In the genomic region with DNA sequence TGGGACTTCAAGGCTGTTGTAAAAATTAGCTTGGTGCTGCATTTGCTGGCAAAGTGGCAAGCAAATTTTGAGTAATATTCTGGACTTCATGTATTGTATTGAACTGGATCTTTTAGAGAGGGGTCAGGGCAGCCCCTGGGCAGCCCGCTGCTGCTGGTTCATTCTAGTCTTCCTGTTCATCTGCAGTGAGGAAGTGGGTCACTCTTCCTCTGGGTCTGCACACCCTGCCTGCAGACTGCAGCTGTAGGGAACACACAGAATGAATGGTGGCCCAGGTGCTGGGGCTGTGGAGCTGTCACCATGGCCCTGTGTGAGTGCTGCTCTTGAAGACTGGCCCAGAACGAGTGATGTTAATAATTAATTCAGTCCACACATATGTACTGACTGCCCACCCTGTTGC, we compare ENCODE assay signal across 1 cellular context.
TF ChIP-seq lines count a peak whose summit lies in the region.

No MANE protein-coding gene starts in this region.

TF ChIP-seq in HepG2, 621 proteins besides CTCF, POLR2A, EP300 and RAD21 (continued from another document):
- TF ChIP-seq, protein P1, sequence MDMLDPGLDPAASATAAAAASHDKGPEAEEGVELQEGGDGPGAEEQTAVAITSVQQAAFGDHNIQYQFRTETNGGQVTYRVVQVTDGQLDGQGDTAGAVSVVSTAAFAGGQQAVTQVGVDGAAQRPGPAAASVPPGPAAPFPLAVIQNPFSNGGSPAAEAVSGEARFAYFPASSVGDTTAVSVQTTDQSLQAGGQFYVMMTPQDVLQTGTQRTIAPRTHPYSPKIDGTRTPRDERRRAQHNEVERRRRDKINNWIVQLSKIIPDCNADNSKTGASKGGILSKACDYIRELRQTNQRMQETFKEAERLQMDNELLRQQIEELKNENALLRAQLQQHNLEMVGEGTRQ (IDR thresholded peaks at IDR 0.05; ENCODE audit: low read depth, low read length) = no peak
- TF ChIP-seq, protein P1 (CRISPR knock-in tag; IDR thresholded peaks at IDR 0.05; ENCODE audit: borderline replicate concordance) = no peak
- TF ChIP-seq TGIF2 (CRISPR knock-in tag; IDR thresholded peaks at IDR 0.05) = no peak
- no peak for TF ChIP-seq ZNF256 (CRISPR knock-in tag; conservative IDR thresholded peaks at IDR 0.05)
- TF ChIP-seq TCF7 (IDR thresholded peaks at IDR 0.05; ENCODE audit: low read depth) = no peak
- no peak for TF ChIP-seq POGZ (CRISPR knock-in tag; IDR thresholded peaks at IDR 0.05)
- no peak for TF ChIP-seq ZFY (CRISPR knock-in tag; IDR thresholded peaks at IDR 0.05)
- TF ChIP-seq HMG20A (CRISPR knock-in tag; IDR thresholded peaks at IDR 0.05; ENCODE audit: borderline replicate concordance) = no peak
- TF ChIP-seq, protein P2, sequence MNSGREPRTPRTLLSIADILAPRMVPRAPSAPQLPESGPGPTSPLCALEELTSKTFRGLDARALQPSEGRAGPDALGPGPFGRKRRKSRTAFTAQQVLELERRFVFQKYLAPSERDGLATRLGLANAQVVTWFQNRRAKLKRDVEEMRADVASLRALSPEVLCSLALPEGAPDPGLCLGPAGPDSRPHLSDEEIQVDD (CRISPR knock-in tag; IDR thresholded peaks at IDR 0.05; ENCODE audit: borderline replicate concordance) = no peak
- TF ChIP-seq, protein P3, sequence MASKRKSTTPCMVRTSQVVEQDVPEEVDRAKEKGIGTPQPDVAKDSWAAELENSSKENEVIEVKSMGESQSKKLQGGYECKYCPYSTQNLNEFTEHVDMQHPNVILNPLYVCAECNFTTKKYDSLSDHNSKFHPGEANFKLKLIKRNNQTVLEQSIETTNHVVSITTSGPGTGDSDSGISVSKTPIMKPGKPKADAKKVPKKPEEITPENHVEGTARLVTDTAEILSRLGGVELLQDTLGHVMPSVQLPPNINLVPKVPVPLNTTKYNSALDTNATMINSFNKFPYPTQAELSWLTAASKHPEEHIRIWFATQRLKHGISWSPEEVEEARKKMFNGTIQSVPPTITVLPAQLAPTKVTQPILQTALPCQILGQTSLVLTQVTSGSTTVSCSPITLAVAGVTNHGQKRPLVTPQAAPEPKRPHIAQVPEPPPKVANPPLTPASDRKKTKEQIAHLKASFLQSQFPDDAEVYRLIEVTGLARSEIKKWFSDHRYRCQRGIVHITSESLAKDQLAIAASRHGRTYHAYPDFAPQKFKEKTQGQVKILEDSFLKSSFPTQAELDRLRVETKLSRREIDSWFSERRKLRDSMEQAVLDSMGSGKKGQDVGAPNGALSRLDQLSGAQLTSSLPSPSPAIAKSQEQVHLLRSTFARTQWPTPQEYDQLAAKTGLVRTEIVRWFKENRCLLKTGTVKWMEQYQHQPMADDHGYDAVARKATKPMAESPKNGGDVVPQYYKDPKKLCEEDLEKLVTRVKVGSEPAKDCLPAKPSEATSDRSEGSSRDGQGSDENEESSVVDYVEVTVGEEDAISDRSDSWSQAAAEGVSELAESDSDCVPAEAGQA (IDR thresholded peaks at IDR 0.05; ENCODE audit: low read depth) = no peak
- TF ChIP-seq, protein P3 (CRISPR knock-in tag; IDR thresholded peaks at IDR 0.05; ENCODE audit: borderline replicate concordance) = no peak
- no peak for TF ChIP-seq MAFF (IDR thresholded peaks at IDR 0.05; ENCODE audit: low read depth, low read length)
- no peak for TF ChIP-seq ZMYM2 (CRISPR knock-in tag; IDR thresholded peaks at IDR 0.05)
- TF ChIP-seq TEAD3 (CRISPR knock-in tag; optimal IDR thresholded peaks at IDR 0.05; ENCODE audit: borderline replicate concordance) = no peak
- no peak for TF ChIP-seq ATM (IDR thresholded peaks at IDR 0.05; ENCODE audit: borderline replicate concordance)
- TF ChIP-seq ZNF317 (CRISPR knock-in tag; IDR thresholded peaks at IDR 0.05) = no peak
- TF ChIP-seq, protein P4, sequence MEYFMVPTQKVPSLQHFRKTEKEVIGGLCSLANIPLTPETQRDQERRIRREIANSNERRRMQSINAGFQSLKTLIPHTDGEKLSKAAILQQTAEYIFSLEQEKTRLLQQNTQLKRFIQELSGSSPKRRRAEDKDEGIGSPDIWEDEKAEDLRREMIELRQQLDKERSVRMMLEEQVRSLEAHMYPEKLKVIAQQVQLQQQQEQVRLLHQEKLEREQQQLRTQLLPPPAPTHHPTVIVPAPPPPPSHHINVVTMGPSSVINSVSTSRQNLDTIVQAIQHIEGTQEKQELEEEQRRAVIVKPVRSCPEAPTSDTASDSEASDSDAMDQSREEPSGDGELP (IDR thresholded peaks at IDR 0.05; ENCODE audit: borderline replicate concordance, low read depth) = no peak
- no peak for TF ChIP-seq ZSCAN22 (CRISPR knock-in tag; IDR thresholded peaks at IDR 0.05)
- no peak for TF ChIP-seq KDM4B (CRISPR knock-in tag; IDR thresholded peaks at IDR 0.05)
- TF ChIP-seq, protein P5, sequence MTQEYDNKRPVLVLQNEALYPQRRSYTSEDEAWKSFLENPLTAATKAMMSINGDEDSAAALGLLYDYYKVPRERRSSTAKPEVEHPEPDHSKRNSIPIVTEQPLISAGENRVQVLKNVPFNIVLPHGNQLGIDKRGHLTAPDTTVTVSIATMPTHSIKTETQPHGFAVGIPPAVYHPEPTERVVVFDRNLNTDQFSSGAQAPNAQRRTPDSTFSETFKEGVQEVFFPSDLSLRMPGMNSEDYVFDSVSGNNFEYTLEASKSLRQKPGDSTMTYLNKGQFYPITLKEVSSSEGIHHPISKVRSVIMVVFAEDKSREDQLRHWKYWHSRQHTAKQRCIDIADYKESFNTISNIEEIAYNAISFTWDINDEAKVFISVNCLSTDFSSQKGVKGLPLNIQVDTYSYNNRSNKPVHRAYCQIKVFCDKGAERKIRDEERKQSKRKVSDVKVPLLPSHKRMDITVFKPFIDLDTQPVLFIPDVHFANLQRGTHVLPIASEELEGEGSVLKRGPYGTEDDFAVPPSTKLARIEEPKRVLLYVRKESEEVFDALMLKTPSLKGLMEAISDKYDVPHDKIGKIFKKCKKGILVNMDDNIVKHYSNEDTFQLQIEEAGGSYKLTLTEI (CRISPR knock-in tag; conservative IDR thresholded peaks at IDR 0.05) = no peak
- TF ChIP-seq, protein P6, sequence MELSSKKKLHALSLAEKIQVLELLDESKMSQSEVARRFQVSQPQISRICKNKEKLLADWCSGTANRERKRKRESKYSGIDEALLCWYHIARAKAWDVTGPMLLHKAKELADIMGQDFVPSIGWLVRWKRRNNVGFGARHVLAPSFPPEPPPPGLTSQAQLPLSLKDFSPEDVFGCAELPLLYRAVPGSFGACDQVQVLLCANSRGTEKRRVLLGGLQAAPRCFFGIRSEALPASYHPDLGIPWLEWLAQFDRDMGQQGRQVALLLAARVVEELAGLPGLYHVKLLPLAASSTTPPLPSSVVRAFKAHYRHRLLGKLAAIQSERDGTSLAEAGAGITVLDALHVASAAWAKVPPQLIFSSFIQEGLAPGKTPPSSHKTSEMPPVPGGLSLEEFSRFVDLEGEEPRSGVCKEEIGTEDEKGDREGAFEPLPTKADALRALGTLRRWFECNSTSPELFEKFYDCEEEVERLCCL (CRISPR knock-in tag; IDR thresholded peaks at IDR 0.05; ENCODE audit: borderline replicate concordance) = no peak
